14 cellular contexts compared by ENCODE assay signal in the genomic region with DNA sequence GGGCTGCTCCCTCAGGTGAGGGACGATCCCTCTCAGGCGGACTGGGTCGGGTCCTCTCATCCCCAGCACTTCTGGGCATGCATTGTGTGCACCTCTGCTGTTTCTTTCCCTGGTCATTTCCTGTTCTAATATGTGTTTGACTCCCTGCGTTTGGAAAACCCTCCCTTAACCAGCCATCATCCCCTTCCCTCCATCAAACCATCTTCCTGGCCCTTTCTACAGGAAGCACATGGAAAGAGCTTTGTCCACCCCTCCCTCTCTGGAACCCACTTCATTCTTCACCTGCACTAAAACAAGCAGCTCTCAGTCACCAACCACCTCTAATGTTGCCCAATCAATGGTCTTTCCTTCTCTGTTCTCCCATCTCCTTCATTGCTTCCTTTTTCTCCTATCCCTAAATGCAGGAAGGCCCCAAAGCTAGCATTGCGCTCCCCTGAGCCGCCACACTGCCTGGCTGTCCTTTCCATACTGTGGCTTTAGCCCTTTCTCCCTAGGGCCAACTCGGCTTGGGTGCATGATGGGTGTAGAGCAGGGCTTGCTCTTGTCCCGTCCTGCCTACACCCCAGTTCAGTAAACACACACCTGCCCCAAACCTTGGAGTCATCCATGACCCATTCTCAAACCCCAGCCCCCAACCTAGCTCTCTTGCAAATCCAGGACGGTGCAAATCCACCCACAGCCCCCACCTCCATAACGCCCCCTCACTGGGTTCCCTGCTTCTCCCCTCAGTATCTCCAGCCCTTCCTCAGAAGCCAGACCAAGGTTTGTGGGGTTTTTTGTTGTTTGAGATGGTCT. TPM values are rescaled to one million over a fixed set of nuclear protein-coding genes. Genes with fewer than 3 reads are reported as not detected.
DNase-seq lines count a peak whose midpoint lies in the region; ATAC-seq, FAIRE-seq and TF ChIP-seq lines count a peak whose summit lies in the region.
"Had no signal": no experiment of that assay in that cellular context is flagged by ENCODE, and none has a peak within 500 bp of the region (broad histone marks: within the 10 kb centered on the region; RNA-seq: fewer than 3 reads in every experiment).

No MANE protein-coding gene starts in this region.

- H3K27ac Mint-ChIP-seq in CD4-positive, CD25-positive, alpha-beta regulatory T cell: peak overlapping the region in 2 of 3 donors; percentile 59 to 67
- peak overlapping the region; percentile 10 for H3K27ac Mint-ChIP-seq in WTC11

- peak; percentile 17 to 18 for ATAC-seq in CD4-positive, CD25-positive, alpha-beta regulatory T cell (ENCODE audit: low read depth in 2 of 2)
- ATAC-seq in WTC11: peak; percentile 3; the same call in 1 of the 2 replicates
- no peak for ATAC-seq in left lobe of liver
- ATAC-seq in HG02642 (IDR thresholded peaks at IDR 0.05; ENCODE audit: poor library complexity, unreplicated experiment): no peak
- ATAC-seq: heart left ventricle, right lobe of liver had no signal

- H3K4me1 Mint-ChIP-seq in CD4-positive, CD25-positive, alpha-beta regulatory T cell: peaks cover 0 to 12% (median 3%) of the 10 kb centered on the region in 4 donors
- H3K4me1 Mint-ChIP-seq in WTC11: peaks cover 11% of the 10 kb centered on the region

- peaks cover 21% of the 10 kb centered on the region for H3K27me3 Mint-ChIP-seq in CD4-positive, CD25-positive, alpha-beta regulatory T cell
- H3K27me3 Mint-ChIP-seq in WTC11 (ENCODE audit: low read depth): peaks cover 4% of the 10 kb centered on the region; the same call in 1 of the 2 replicates

- no peak overlapping the region for H3K4me3 Mint-ChIP-seq in CD4-positive, CD25-positive, alpha-beta regulatory T cell
- no peak overlapping the region for H3K4me3 Mint-ChIP-seq in WTC11

- H3K27ac ChIP-seq in CD4-positive, CD25-positive, alpha-beta regulatory T cell (ENCODE audit: insufficient read depth, low read length, poor library complexity, severe bottlenecking): no peak overlapping the region
- no peak overlapping the region for H3K27ac ChIP-seq in WERI-Rb-1
- H3K27ac ChIP-seq: heart left ventricle, vagina had no signal

- H3K9me3 ChIP-seq in CD4-positive, CD25-positive, alpha-beta regulatory T cell (ENCODE audit: control insufficient read depth in 2 of 2, low read length in 2 of 2): no peaks in the 10 kb centered on the region
- H3K9me3 ChIP-seq in WERI-Rb-1 (ENCODE audit: severe bottlenecking) (no peaks in the 10 kb centered on the region), BE2C (no peaks in the 10 kb centered on the region)
- H3K9me3 ChIP-seq: adrenal gland, heart left ventricle, right lobe of liver, vagina had no signal

- no peak for FAIRE-seq in GM12891 (lab: Jason Lieb, UNC)
- FAIRE-seq: D721Med had no signal

- peaks cover 0 to 2% (median 0%) of the 10 kb centered on the region in 7 donors for H3K9me3 Mint-ChIP-seq in CD4-positive, CD25-positive, alpha-beta regulatory T cell
- H3K9me3 Mint-ChIP-seq in WTC11: no peaks in the 10 kb centered on the region

- CTCF ChIA-PET in WTC11 (lab: Charles Lee): interaction anchor here (0.6 to 4.5 kb wide), 4 partner anchors 8 to 55 kb away, joined by 4 to 52 read pairs (median 6); no protein-coding TSS in a partner anchor

- H3K36me3 Mint-ChIP-seq in CD4-positive, CD25-positive, alpha-beta regulatory T cell: peaks cover 33% of the 10 kb centered on the region
- peaks cover 42% of the 10 kb centered on the region for H3K36me3 Mint-ChIP-seq in WTC11

- POLR2A ChIA-PET in WTC11 (lab: Charles Lee): interaction anchor here (0.9 kb wide), 1 partner anchor 14 kb away, joined by 3 read pairs; a partner anchor contains a TSS

- DNase-seq in CD4-positive, CD25-positive, alpha-beta regulatory T cell: no peak
- DNase-seq in GM12891 (ENCODE audit: insufficient read length, low spot score) (no peak), WTC11 (ENCODE audit: low spot score) (no peak), left lobe of liver (ENCODE audit: low spot score) (peak; percentile 33), WERI-Rb-1 (no peak), NCI-H2227 (lab: John Stamatoyannopoulos, UW; ENCODE audit: unreplicated experiment) (no peak), BE2C (no peak)
- DNase-seq: NCI-H1436 had no signal

- peak; percentile 89; the same call in 1 of the 2 replicates for TF ChIP-seq POLR2A in GM12891 (IDR thresholded peaks at IDR 0.05; ENCODE audit: low read depth, low read length)

- H3K4me1 ChIP-seq in CD4-positive, CD25-positive, alpha-beta regulatory T cell (ENCODE audit: control insufficient read depth, insufficient read depth, low read length, poor library complexity, severe bottlenecking): peaks cover 5% of the 10 kb centered on the region
- H3K4me1 ChIP-seq in BE2C: no peaks in the 10 kb centered on the region
- H3K4me1 ChIP-seq: vagina had no signal

- no peak for TF ChIP-seq CTCF in WTC11 (IDR thresholded peaks at IDR 0.05)
- no peak for TF ChIP-seq CTCF in WERI-Rb-1 (IDR thresholded peaks at IDR 0.05; ENCODE audit: low read depth, low read length)
- TF ChIP-seq CTCF in BE2C (IDR thresholded peaks at IDR 0.05; ENCODE audit: low read depth, low read length): no peak

- H3K27me3 ChIP-seq in CD4-positive, CD25-positive, alpha-beta regulatory T cell (ENCODE audit: control insufficient read depth, insufficient read depth, low read length): peaks cover 2% of the 10 kb centered on the region
- H3K27me3 ChIP-seq in WERI-Rb-1 (ENCODE audit: insufficient read depth, low read depth, severe bottlenecking) (no peaks in the 10 kb centered on the region), BE2C (no peaks in the 10 kb centered on the region)
- H3K27me3 ChIP-seq: adrenal gland, heart left ventricle, right lobe of liver, vagina had no signal

- H3K4me3 ChIP-seq in CD4-positive, CD25-positive, alpha-beta regulatory T cell (ENCODE audit: low read depth, low read length): no peak overlapping the region
- H3K4me3 ChIP-seq in WERI-Rb-1 (ENCODE audit: low read depth, low read length): no peak overlapping the region
- no peak overlapping the region for H3K4me3 ChIP-seq in BE2C (ENCODE audit: low read depth, low read length)
- H3K4me3 ChIP-seq: adrenal gland, heart left ventricle, right lobe of liver, vagina had no signal

- H3K36me3 ChIP-seq in CD4-positive, CD25-positive, alpha-beta regulatory T cell (ENCODE audit: control insufficient read depth, insufficient read depth, low read length): peaks cover 50% of the 10 kb centered on the region
- peaks cover 53% of the 10 kb centered on the region for H3K36me3 ChIP-seq in WERI-Rb-1
- H3K36me3 ChIP-seq in BE2C: peaks cover 53% of the 10 kb centered on the region

TF ChIP-seq in GM12891, 5 proteins besides CTCF, POLR2A, EP300 and RAD21:
- TF ChIP-seq POU2F2 (IDR thresholded peaks at IDR 0.05; ENCODE audit: low read depth, low read length) (peak; percentile 91), SPI1 (IDR thresholded peaks at IDR 0.05; ENCODE audit: low read depth, low read length) (no peak), PAX5 (IDR thresholded peaks at IDR 0.05; ENCODE audit: insufficient read depth, low read length, severe bottlenecking) (no peak), TAF1 (IDR thresholded peaks at IDR 0.05; ENCODE audit: low read depth, low read length) (no peak), POLR2AphosphoS5 (IDR thresholded peaks at IDR 0.05; ENCODE audit: low read depth, low read length) (peak; percentile 93)

TF ChIP-seq in WTC11, 78 proteins besides CTCF, POLR2A, EP300 and RAD21 (continues in another document):
- TF ChIP-seq ZNF671 (CRISPR knock-in tag; IDR thresholded peaks at IDR 0.05) (no peak; the same call in 1 of the 2 replicates), CBFB (CRISPR knock-in tag; IDR thresholded peaks at IDR 0.05; ENCODE audit: low read depth) (no peak), ZNF121 (CRISPR knock-in tag; IDR thresholded peaks at IDR 0.05) (no peak), NFATC4 (CRISPR knock-in tag; IDR thresholded peaks at IDR 0.05) (peak; percentile 50; the same call in 1 of the 2 replicates), GABPB1 (CRISPR knock-in tag; IDR thresholded peaks at IDR 0.05) (no peak), ZNF317 (CRISPR knock-in tag; IDR thresholded peaks at IDR 0.05; ENCODE audit: borderline replicate concordance, low read depth) (no peak), ATF1 (CRISPR knock-in tag; IDR thresholded peaks at IDR 0.05) (no peak)
- TF ChIP-seq, protein P1, sequence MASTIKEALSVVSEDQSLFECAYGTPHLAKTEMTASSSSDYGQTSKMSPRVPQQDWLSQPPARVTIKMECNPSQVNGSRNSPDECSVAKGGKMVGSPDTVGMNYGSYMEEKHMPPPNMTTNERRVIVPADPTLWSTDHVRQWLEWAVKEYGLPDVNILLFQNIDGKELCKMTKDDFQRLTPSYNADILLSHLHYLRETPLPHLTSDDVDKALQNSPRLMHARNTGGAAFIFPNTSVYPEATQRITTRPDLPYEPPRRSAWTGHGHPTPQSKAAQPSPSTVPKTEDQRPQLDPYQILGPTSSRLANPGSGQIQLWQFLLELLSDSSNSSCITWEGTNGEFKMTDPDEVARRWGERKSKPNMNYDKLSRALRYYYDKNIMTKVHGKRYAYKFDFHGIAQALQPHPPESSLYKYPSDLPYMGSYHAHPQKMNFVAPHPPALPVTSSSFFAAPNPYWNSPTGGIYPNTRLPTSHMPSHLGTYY (CRISPR knock-in tag; IDR thresholded peaks at IDR 0.05): peak; percentile 17; the same call in 1 of the 2 replicates

RNA-seq across cellular contexts. Expression of a gene that starts 5.4 kb away (rescaled TPM):
- 1.8 TPM for total RNA-seq in CD4-positive, CD25-positive, alpha-beta regulatory T cell
- under 1 TPM in 1 of 4 donors, not detected in 3; 0.22 TPM for polyA plus RNA-seq in CD4-positive, CD25-positive, alpha-beta regulatory T cell
- polyA plus RNA-seq in GM12891 (2012; ENCODE audit: low read depth, missing spikeins): 0.21 TPM
- 15.3 to 19.9 TPM (median 15.6 TPM) in 3 replicates for total RNA-seq in WTC11 (2021)
- total RNA-seq in left lobe of liver: 14.3 TPM
- polyA plus RNA-seq in BE2C (2012; ENCODE audit: insufficient read depth, insufficient read length, low read depth): 4.2 TPM

RNA-seq across cellular contexts. Expression of a gene that starts 14.5 kb away (rescaled TPM):
- not detected for total RNA-seq in CD4-positive, CD25-positive, alpha-beta regulatory T cell
- not detected for polyA plus RNA-seq in CD4-positive, CD25-positive, alpha-beta regulatory T cell
- 0.63 TPM for polyA plus RNA-seq in GM12891 (2012; ENCODE audit: low read depth, missing spikeins)
- total RNA-seq in WTC11 (2021) (1.1 to 1.6 TPM (median 1.6 TPM) in 3 replicates), left lobe of liver (1.0 TPM)
- polyA plus RNA-seq in BE2C (2012; ENCODE audit: insufficient read depth, insufficient read length, low read depth): not detected
- total RNA-seq: vagina had no signal

RNA-seq across cellular contexts. Expression of a gene that starts 32.9 kb away (rescaled TPM):
- 338 TPM for total RNA-seq in CD4-positive, CD25-positive, alpha-beta regulatory T cell
- polyA plus RNA-seq in CD4-positive, CD25-positive, alpha-beta regulatory T cell: 100 to 1,000 TPM; 175 to 215 (median 194) TPM
- 173 TPM for polyA plus RNA-seq in GM12891 (2012; ENCODE audit: low read depth, missing spikeins)
- total RNA-seq in WTC11 (2021) (377 to 400 TPM (median 384 TPM) in 3 replicates), left lobe of liver (93.3 TPM)
- polyA plus RNA-seq in BE2C (2012; ENCODE audit: insufficient read depth, insufficient read length, low read depth): 451 TPM

RNA-seq across cellular contexts. Expression of a gene that starts 33.2 kb away (rescaled TPM):
- 16.0 TPM for total RNA-seq in CD4-positive, CD25-positive, alpha-beta regulatory T cell
- 10 to 100 TPM in 2 of 4 donors, 1 to 10 TPM in 2; 6.5 to 11.4 (median 9.2) TPM for polyA plus RNA-seq in CD4-positive, CD25-positive, alpha-beta regulatory T cell
- polyA plus RNA-seq in GM12891 (2012; ENCODE audit: low read depth, missing spikeins): 11.0 TPM
- total RNA-seq in WTC11 (2021) (69.6 to 78.2 TPM (median 77.9 TPM) in 3 replicates), left lobe of liver (18.9 TPM)
- polyA plus RNA-seq in BE2C (2012; ENCODE audit: insufficient read depth, insufficient read length, low read depth): 79.5 TPM

Comparison
In these comparisons a context has a peak if more than half of its experiments do, and no peak if none do; other contexts are left out.
1. ATAC-seq: peak in CD4-positive, CD25-positive, alpha-beta regulatory T cell (2 of 2) and WTC11 (single experiment); none in left lobe of liver (single experiment) and HG02642 (single experiment).